In the genomic region with DNA sequence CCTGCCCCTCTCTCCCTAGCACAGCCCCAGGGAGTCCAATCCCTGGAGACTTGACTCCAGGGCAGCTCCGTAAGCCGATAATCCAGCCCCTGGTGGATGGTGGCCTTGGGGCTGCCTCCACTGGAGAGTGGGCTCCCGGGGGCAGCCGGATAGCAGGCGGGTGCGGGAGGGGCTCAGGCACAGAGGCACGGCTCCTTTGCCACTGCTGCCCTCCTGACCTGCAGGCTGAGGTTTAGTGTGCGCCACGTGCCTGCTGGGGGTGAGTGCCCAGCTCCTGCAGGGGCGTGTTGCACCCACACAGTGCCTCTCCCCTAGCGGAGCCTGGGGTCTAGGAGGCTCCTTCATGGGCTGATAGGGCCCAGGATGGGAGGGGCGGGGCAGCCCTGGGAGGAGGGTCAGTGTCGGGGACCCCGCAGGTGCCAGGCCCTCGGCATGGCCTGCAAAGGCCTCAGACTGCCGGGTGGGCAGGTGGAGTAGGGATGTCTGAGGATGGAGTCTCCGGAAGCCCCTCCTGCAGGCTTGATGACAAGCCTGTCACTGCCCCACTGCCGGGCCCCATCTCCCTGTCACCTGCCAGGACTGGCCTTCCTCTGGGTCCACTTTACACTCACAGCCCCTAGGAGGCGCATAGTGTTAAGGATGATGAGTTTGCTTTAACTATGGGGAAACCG, we compare ENCODE assay signal across 2 cellular contexts.
TF ChIP-seq lines count a peak whose summit lies in the region.

No MANE protein-coding gene starts in this region.

TF ChIP-seq in HEK293, 187 proteins besides CTCF, POLR2A, EP300 and RAD21:
- no peak for TF ChIP-seq ZNF112 (tag by site-specific recombination; IDR thresholded peaks at IDR 0.05)
- no peak for TF ChIP-seq RBAK (tag by site-specific recombination; IDR thresholded peaks at IDR 0.05)
- peak; percentile 77 for TF ChIP-seq GLIS1 (tag by site-specific recombination; IDR thresholded peaks at IDR 0.05)
- TF ChIP-seq ZIC2 (tag by site-specific recombination; IDR thresholded peaks at IDR 0.05), result peak; percentile 33
- no peak for TF ChIP-seq ZNF768 (tag by site-specific recombination; IDR thresholded peaks at IDR 0.05)
- TF ChIP-seq SP2 (tag by site-specific recombination; IDR thresholded peaks at IDR 0.05), result 0 out of 2 replicates have a peak, but pooled peaks have one; percentile 5
- no peak for TF ChIP-seq ZNF664 (tag by site-specific recombination; IDR thresholded peaks at IDR 0.05)
- TF ChIP-seq ZNF600 (tag by site-specific recombination; IDR thresholded peaks at IDR 0.05), result 0 out of 2 replicates have a peak, but pooled peaks have one; percentile 11
- TF ChIP-seq KLF10 (tag by site-specific recombination; IDR thresholded peaks at IDR 0.05), result no peak
- TF ChIP-seq ZSCAN23 (tag by site-specific recombination; IDR thresholded peaks at IDR 0.05), result no peak
- peak; percentile 21; the same call in 1 of the 2 replicates for TF ChIP-seq ZFHX2 (tag by site-specific recombination; conservative IDR thresholded peaks at IDR 0.05)
- no peak for TF ChIP-seq ZNF621 (tag by site-specific recombination; IDR thresholded peaks at IDR 0.05)
- peak; percentile 72 for TF ChIP-seq GLIS2 (tag by site-specific recombination; IDR thresholded peaks at IDR 0.05)
- TF ChIP-seq, protein P1, sequence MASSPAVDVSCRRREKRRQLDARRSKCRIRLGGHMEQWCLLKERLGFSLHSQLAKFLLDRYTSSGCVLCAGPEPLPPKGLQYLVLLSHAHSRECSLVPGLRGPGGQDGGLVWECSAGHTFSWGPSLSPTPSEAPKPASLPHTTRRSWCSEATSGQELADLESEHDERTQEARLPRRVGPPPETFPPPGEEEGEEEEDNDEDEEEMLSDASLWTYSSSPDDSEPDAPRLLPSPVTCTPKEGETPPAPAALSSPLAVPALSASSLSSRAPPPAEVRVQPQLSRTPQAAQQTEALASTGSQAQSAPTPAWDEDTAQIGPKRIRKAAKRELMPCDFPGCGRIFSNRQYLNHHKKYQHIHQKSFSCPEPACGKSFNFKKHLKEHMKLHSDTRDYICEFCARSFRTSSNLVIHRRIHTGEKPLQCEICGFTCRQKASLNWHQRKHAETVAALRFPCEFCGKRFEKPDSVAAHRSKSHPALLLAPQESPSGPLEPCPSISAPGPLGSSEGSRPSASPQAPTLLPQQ (tag by site-specific recombination; IDR thresholded peaks at IDR 0.05), result peak; percentile 63

TF ChIP-seq in HepG2, 621 proteins besides CTCF, POLR2A, EP300 and RAD21:
- TF ChIP-seq XRCC5 (optimal IDR thresholded peaks at IDR 0.05; ENCODE audit: low read length) (no peak), MYPOP (CRISPR knock-in tag; IDR thresholded peaks at IDR 0.05) (no peak), ZNF460 (CRISPR knock-in tag; IDR thresholded peaks at IDR 0.05; ENCODE audit: borderline replicate concordance) (no peak), ELF4 (CRISPR knock-in tag; IDR thresholded peaks at IDR 0.05; ENCODE audit: borderline replicate concordance) (no peak), ZNF318 (CRISPR knock-in tag; IDR thresholded peaks at IDR 0.05) (no peak), AGO2 (optimal IDR thresholded peaks at IDR 0.05; ENCODE audit: low read depth, low read length) (no peak), DR1 (CRISPR knock-in tag; IDR thresholded peaks at IDR 0.05) (no peak), ZNF354B (CRISPR knock-in tag; IDR thresholded peaks at IDR 0.05) (no peak)
- TF ChIP-seq, protein P2, sequence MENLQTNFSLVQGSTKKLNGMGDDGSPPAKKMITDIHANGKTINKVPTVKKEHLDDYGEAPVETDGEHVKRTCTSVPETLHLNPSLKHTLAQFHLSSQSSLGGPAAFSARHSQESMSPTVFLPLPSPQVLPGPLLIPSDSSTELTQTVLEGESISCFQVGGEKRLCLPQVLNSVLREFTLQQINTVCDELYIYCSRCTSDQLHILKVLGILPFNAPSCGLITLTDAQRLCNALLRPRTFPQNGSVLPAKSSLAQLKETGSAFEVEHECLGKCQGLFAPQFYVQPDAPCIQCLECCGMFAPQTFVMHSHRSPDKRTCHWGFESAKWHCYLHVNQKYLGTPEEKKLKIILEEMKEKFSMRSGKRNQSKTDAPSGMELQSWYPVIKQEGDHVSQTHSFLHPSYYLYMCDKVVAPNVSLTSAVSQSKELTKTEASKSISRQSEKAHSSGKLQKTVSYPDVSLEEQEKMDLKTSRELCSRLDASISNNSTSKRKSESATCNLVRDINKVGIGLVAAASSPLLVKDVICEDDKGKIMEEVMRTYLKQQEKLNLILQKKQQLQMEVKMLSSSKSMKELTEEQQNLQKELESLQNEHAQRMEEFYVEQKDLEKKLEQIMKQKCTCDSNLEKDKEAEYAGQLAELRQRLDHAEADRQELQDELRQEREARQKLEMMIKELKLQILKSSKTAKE (CRISPR knock-in tag; IDR thresholded peaks at IDR 0.05; ENCODE audit: borderline replicate concordance), result no peak
